14 cellular contexts compared by ENCODE assay signal in the genomic region with DNA sequence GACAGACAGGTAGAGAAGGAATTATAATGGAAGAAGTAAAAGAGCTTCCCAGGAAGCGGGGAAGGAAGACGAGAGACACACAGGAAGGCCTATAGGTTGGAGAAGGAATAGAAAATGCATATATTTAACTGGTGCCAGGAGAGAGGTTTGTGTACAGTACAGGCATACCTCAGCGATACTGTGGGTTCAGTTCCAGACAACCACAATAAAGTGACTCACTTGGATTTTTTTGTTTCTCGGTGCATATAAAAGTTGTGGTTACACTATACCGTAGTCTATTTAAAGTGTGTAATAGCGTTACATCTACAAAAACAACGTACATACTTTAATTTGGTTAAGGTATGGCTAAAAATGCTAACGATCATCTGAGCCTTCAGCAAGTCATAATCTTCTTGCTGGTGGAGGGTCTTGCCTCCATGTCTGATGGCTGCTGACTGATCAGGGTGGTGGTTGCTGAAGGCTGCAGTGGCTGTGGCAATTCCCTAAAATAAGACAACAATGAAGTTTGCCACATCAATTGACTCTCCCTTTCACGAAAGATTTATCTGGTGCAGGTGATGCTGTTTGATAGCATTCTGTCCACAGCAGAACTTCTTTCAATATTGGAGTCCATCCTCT. TPM values are rescaled to one million over a fixed set of nuclear protein-coding genes. Genes with fewer than 3 reads are reported as not detected.
DNase-seq lines count a peak whose midpoint lies in the region; FAIRE-seq and TF ChIP-seq lines count a peak whose summit lies in the region.
"Had no signal": no experiment of that assay in that cellular context is flagged by ENCODE, and none has a peak within 500 bp of the region (broad histone marks: within the 10 kb centered on the region; RNA-seq: fewer than 3 reads in every experiment).

No MANE protein-coding gene starts in this region.

- POLR2A ChIA-PET in CD4-positive, alpha-beta memory T cell (lab: Charles Lee; ENCODE audit: partially characterized antibody): interaction anchor here (0.6 to 3.5 kb wide), 2 partner anchors 12 to 16 kb away, joined by 3 to 20 read pairs; partner anchors contain the start of genes S100PBP and YARS1

- no peak overlapping the region for H3K4me3 ChIP-seq in CD4-positive, alpha-beta memory T cell (ENCODE audit: low read length in 2 of 2)
- no peak overlapping the region for H3K4me3 ChIP-seq in fibroblast of villous mesenchyme (ENCODE audit: low read depth, low read length)
- H3K4me3 ChIP-seq in left ventricle myocardium inferior: no peak overlapping the region

- H3K36me3 ChIP-seq in CD4-positive, alpha-beta memory T cell (ENCODE audit: insufficient read depth, low read length): peaks cover 5% of the 10 kb centered on the region
- peaks cover 63% of the 10 kb centered on the region for H3K36me3 ChIP-seq in left ventricle myocardium inferior

- H3K27me3 ChIP-seq in CD4-positive, alpha-beta memory T cell (ENCODE audit: insufficient read depth, low read length): no peaks in the 10 kb centered on the region
- H3K27me3 ChIP-seq in left ventricle myocardium inferior (ENCODE audit: low read depth): no peaks in the 10 kb centered on the region

- H3K4me3 Mint-ChIP-seq in CD4-positive, alpha-beta memory T cell: peak overlapping the region; percentile 25 to 88 (median 74)
- H3K4me3 Mint-ChIP-seq in type B pancreatic cell: no peak overlapping the region
- H3K4me3 Mint-ChIP-seq: H9, neural crest cell had no signal

- H3K9me3 Mint-ChIP-seq in CD4-positive, alpha-beta memory T cell: no peaks in the 10 kb centered on the region
- H3K9me3 Mint-ChIP-seq in type B pancreatic cell: no peaks in the 10 kb centered on the region

- peak; percentile 58 to 78 (median 62) for DNase-seq in CD4-positive, alpha-beta memory T cell
- DNase-seq in RCC 7860 (ENCODE audit: low spot score) (peak; percentile 62), fibroblast of villous mesenchyme (ENCODE audit: low read depth) (peak; percentile 50), AG08395 (ENCODE audit: low spot score) (no peak), GM13977 (ENCODE audit: low spot score) (no peak), type B pancreatic cell (ENCODE audit: extremely low spot score, unreplicated experiment) (no peak), left ventricle myocardium inferior (no peak)
- peak; percentile 19 for DNase-seq in activated effector memory CD4-positive, alpha-beta T cell treated with Interleukin-2 at 50 U/mL for 16 hours
- DNase-seq: DMS 273 treated with DMSO at 0.1 percent for 48 hours; effector CD8-positive, alpha-beta T cell; H9; NCI-H146 had no signal

- peaks cover 31 to 55% (median 45%) of the 10 kb centered on the region in 4 donors for H3K4me1 Mint-ChIP-seq in CD4-positive, alpha-beta memory T cell
- no peaks in the 10 kb centered on the region for H3K4me1 Mint-ChIP-seq in type B pancreatic cell (ENCODE audit: unreplicated experiment)
- H3K4me1 Mint-ChIP-seq: H9, neural crest cell had no signal

- in situ Hi-C loops in GM13977 (cut with MboI; ENCODE audit: low pct_unique_long_range_greater_than_20kb, low sequenced_read_pairs, unreplicated experiment): no loop called here

- H3K9me3 ChIP-seq in CD4-positive, alpha-beta memory T cell (ENCODE audit: control insufficient read depth in 1 of 2, low read length in 2 of 2): no peaks in the 10 kb centered on the region
- no peaks in the 10 kb centered on the region for H3K9me3 ChIP-seq in left ventricle myocardium inferior (replicated peaks)

- intact Hi-C loops in CD4-positive, alpha-beta memory T cell (cut with micrococcal nuclease): no loop called here
- intact Hi-C loops in left ventricle myocardium inferior (cut with micrococcal nuclease): no loop called here

- peak overlapping the region; percentile 55 for H3K27ac ChIP-seq in CD4-positive, alpha-beta memory T cell (ENCODE audit: low read depth, low read length)
- no peak overlapping the region for H3K27ac ChIP-seq in left ventricle myocardium inferior (replicated peaks)

- H3K36me3 Mint-ChIP-seq in CD4-positive, alpha-beta memory T cell: peaks cover 23 to 38% of the 10 kb centered on the region in 2 donors
- H3K36me3 Mint-ChIP-seq in type B pancreatic cell: peaks cover 41% of the 10 kb centered on the region

- peak overlapping the region; percentile 77 to 97 (median 92) for H3K27ac Mint-ChIP-seq in CD4-positive, alpha-beta memory T cell
- no peak overlapping the region for H3K27ac Mint-ChIP-seq in type B pancreatic cell

- peak; percentile 75 for FAIRE-seq in RCC 7860 (lab: Jason Lieb, UNC)
- FAIRE-seq: urothelium cell line had no signal

- TF ChIP-seq CTCF in fibroblast of villous mesenchyme (IDR thresholded peaks at IDR 0.05; ENCODE audit: insufficient read depth, low read depth, low read length) (no peak), GM13977 (IDR thresholded peaks at IDR 0.05; ENCODE audit: extremely low read depth, insufficient read depth, missing control alignments) (no peak), type B pancreatic cell (conservative IDR thresholded peaks at IDR 0.05) (no peak), left ventricle myocardium inferior (IDR thresholded peaks at IDR 0.05; ENCODE audit: borderline replicate concordance) (no peak)

- H3K27me3 Mint-ChIP-seq in CD4-positive, alpha-beta memory T cell: no peaks in the 10 kb centered on the region
- no peaks in the 10 kb centered on the region for H3K27me3 Mint-ChIP-seq in type B pancreatic cell

- peaks cover 58% of the 10 kb centered on the region for H3K4me1 ChIP-seq in CD4-positive, alpha-beta memory T cell (ENCODE audit: insufficient read depth, low read length)
- peaks cover 2% of the 10 kb centered on the region for H3K4me1 ChIP-seq in left ventricle myocardium inferior

- CTCF ChIA-PET in CD4-positive, alpha-beta memory T cell (lab: Charles Lee; ENCODE audit: partially characterized antibody): no interaction called here

RNA-seq across cellular contexts. Expression of gene YARS1, which starts 16.0 kb away (rescaled TPM):
- 100 to 1,000 TPM; 110 to 114 TPM for total RNA-seq in CD4-positive, alpha-beta memory T cell
- 10 to 100 TPM; 46.6 to 70.0 TPM for polyA plus RNA-seq in CD4-positive, alpha-beta memory T cell
- 137 and 182 TPM in 2 replicates for total RNA-seq in fibroblast of villous mesenchyme
- total RNA-seq in type B pancreatic cell (ENCODE audit: low replicate concordance): 83.7 and 103 TPM in 2 replicates
- 35.5 TPM for total RNA-seq in left ventricle myocardium inferior

RNA-seq across cellular contexts. Expression of gene S100PBP, which starts 16.2 kb away (rescaled TPM):
- 10 to 100 TPM; 63.2 to 65.5 TPM for total RNA-seq in CD4-positive, alpha-beta memory T cell
- 10 to 100 TPM in 1 of 2 donors, 1 to 10 TPM in 1; 6.5 to 14.0 TPM for polyA plus RNA-seq in CD4-positive, alpha-beta memory T cell
- 32.9 and 46.6 TPM in 2 replicates for total RNA-seq in fibroblast of villous mesenchyme
- total RNA-seq in type B pancreatic cell (ENCODE audit: low replicate concordance): 27.0 and 53.8 TPM in 2 replicates
- 11.1 TPM for total RNA-seq in left ventricle myocardium inferior

Comparison
In these comparisons a context has a peak if more than half of its experiments do, and no peak if none do; other contexts are left out.
1. DNase-seq: peak in CD4-positive, alpha-beta memory T cell (5 of 5), RCC 7860 (single experiment), activated effector memory CD4-positive, alpha-beta T cell treated with Interleukin-2 at 50 U/mL for 16 hours (single experiment) and fibroblast of villous mesenchyme (single experiment); none in AG08395 (single experiment), GM13977 (single experiment), type B pancreatic cell (single experiment) and left ventricle myocardium inferior (single experiment).